8 cellular contexts compared by ENCODE assay signal in genomic region chr2:233251306-233252116, GRCh38. TPM values are rescaled to one million over a fixed set of nuclear protein-coding genes. Genes with fewer than 3 reads are reported as not detected.
A peak's percentile ranks its signal among the peaks of the same experiment; 100 is the strongest.
DNase-seq lines count a peak whose midpoint lies in the region; ATAC-seq and TF ChIP-seq lines count a peak whose summit lies in the region.

TSS of gene ATG16L1 (plus strand) at chr2:233251673. CDS start at chr2:233251828, 155 bp downstream.

- peak within 1 kb of the TSS; percentile 96 for H3K4me2 ChIP-seq in osteoblast (ENCODE audit: insufficient read depth, low read length)

- no peaks in the 10 kb centered on the region for H3K9me3 Mint-ChIP-seq in activated naive CD8-positive, alpha-beta T cell (ENCODE audit: low read depth)

- H3K27me3 Mint-ChIP-seq in activated naive CD8-positive, alpha-beta T cell, result no peaks in the 10 kb centered on the region

- H3K4me3 Mint-ChIP-seq in activated naive CD8-positive, alpha-beta T cell, result peak within 1 kb of the TSS; percentile 95

- H3K27ac ChIP-seq in osteoblast (ENCODE audit: low read depth, low read length), result peak within 1 kb of the TSS; percentile 80
- peak within 1 kb of the TSS; percentile 83 to 87 for H3K27ac ChIP-seq in thoracic aorta

- peaks cover 13% of the 10 kb centered on the region for H3K4me1 ChIP-seq in osteoblast (ENCODE audit: insufficient read depth, low read length)
- H3K4me1 ChIP-seq in thoracic aorta (ENCODE audit: control insufficient read depth in 1 of 2, low read depth in 2 of 2), result peaks cover 16 to 36% of the 10 kb centered on the region in 2 donors

- peak; percentile 95 for TF ChIP-seq CTCF in GM12865 (IDR thresholded peaks at IDR 0.05; ENCODE audit: insufficient read depth, low read depth, low read length, missing control alignments)
- peak; percentile 91 for TF ChIP-seq CTCF in osteoblast (IDR thresholded peaks at IDR 0.05; ENCODE audit: extremely low read depth, low read depth, low read length)
- TF ChIP-seq CTCF in thoracic aorta (IDR thresholded peaks at IDR 0.05), result peak; percentile 90

- H3K79me2 ChIP-seq in osteoblast (ENCODE audit: insufficient read depth, low read length), result peaks cover 49% of the 10 kb centered on the region

- peak; percentile 98 for DNase-seq in GM12865 (ENCODE audit: low read depth)
- DNase-seq in NCI-H1105 (lab: John Stamatoyannopoulos, UW), result peak; percentile 93
- peak; percentile 93 for DNase-seq in SKM-1 treated with dmso at 0.1 percent for 144 hours (lab: John Stamatoyannopoulos, UW; ENCODE audit: unreplicated experiment)
- peak; percentile 98 for DNase-seq in glomerular visceral epithelial cell (ENCODE audit: extremely low spot score)
- peak; percentile 100 for DNase-seq in osteoblast (ENCODE audit: insufficient read length, low spot score, missing footprints)
- DNase-seq in thoracic aorta (ENCODE audit: low spot score), result peak; percentile 76

- H3K4me3 ChIP-seq in GM12865 (ENCODE audit: low read depth, low read length), result peak within 1 kb of the TSS; percentile 57
- H3K4me3 ChIP-seq in osteoblast (ENCODE audit: insufficient read depth, low read length), result peak within 1 kb of the TSS; percentile 91
- H3K4me3 ChIP-seq in thoracic aorta, result peak within 1 kb of the TSS; percentile 96

- H4K20me1 ChIP-seq in osteoblast (ENCODE audit: insufficient read depth, low read length), result peaks cover 23% of the 10 kb centered on the region

- H3K36me3 Mint-ChIP-seq in activated naive CD8-positive, alpha-beta T cell, result peaks cover 5% of the 10 kb centered on the region

- H3K36me3 ChIP-seq in osteoblast (ENCODE audit: insufficient read depth, low read length) (peaks cover 8% of the 10 kb centered on the region), thoracic aorta (peaks cover under 1% of the 10 kb centered on the region)

- H3K27me3 ChIP-seq in osteoblast (ENCODE audit: insufficient read depth, low read length), result no peaks in the 10 kb centered on the region
- no peaks in the 10 kb centered on the region for H3K27me3 ChIP-seq in thoracic aorta (replicated peaks; ENCODE audit: insufficient read depth)

- peak; percentile 94 for ATAC-seq in HG02642 (IDR thresholded peaks at IDR 0.05; ENCODE audit: poor library complexity, unreplicated experiment)
- ATAC-seq in thoracic aorta (ENCODE audit: insufficient number of reproducible peaks, low FRiP score, low read depth), result peak; percentile 98

- H3K27ac Mint-ChIP-seq in activated naive CD8-positive, alpha-beta T cell, result peak within 1 kb of the TSS; percentile 94

- peak within 1 kb of the TSS; percentile 94 for H2AFZ ChIP-seq in osteoblast (ENCODE audit: low read length)

- H3K9me3 ChIP-seq in osteoblast (ENCODE audit: low read depth, low read length), result no peaks in the 10 kb centered on the region
- no peaks in the 10 kb centered on the region for H3K9me3 ChIP-seq in thoracic aorta

- peaks cover 68% of the 10 kb centered on the region for H3K4me1 Mint-ChIP-seq in activated naive CD8-positive, alpha-beta T cell (ENCODE audit: low read depth)

RNA-seq across cellular contexts. Expression of gene ATG16L1, which starts in this region (rescaled TPM):
- total RNA-seq in osteoblast (24.2 and 29.3 TPM in 2 replicates), thoracic aorta (10 to 100 TPM; 21.8 to 63.2 TPM)

Comparison
In these comparisons a context has a peak if more than half of its experiments do, and no peak if none do; other contexts are left out.
1. Peak in every context shown above with its lines: DNase-seq, ATAC-seq, H3K4me3 ChIP-seq and H3K27ac ChIP-seq.